In genomic region chr2:11743846-11744553, GRCh38 we compare ENCODE assay signal across 1 cellular context.
TF ChIP-seq lines count a peak whose summit lies in the region.

No MANE protein-coding gene starts in this region.

TF ChIP-seq in K562, 482 proteins besides CTCF, POLR2A, EP300 and RAD21 (continued from another document and continues in another):
- TF ChIP-seq HINFP (tag; conservative IDR thresholded peaks at IDR 0.05; ENCODE audit: low read depth), result no peak; the same call in 1 of the 2 replicates
- TF ChIP-seq ZNF217 (CRISPR knock-in tag; IDR thresholded peaks at IDR 0.05), result no peak
- TF ChIP-seq CREB3L1 (IDR thresholded peaks at IDR 0.05; ENCODE audit: borderline replicate concordance, low read depth), result no peak; the same call in 1 of the 2 replicates
- TF ChIP-seq U2AF1 (optimal IDR thresholded peaks at IDR 0.05; ENCODE audit: low read depth, low read length), result no peak
- no peak for TF ChIP-seq NR1H2 (CRISPR knock-in tag; IDR thresholded peaks at IDR 0.05)
- TF ChIP-seq ZNF232 (CRISPR knock-in tag; IDR thresholded peaks at IDR 0.05), result no peak
- TF ChIP-seq ZNF212 (CRISPR knock-in tag; IDR thresholded peaks at IDR 0.05), result no peak
- no peak for TF ChIP-seq ZNF436 (CRISPR knock-in tag; IDR thresholded peaks at IDR 0.05)
- peak; percentile 45 for TF ChIP-seq HDAC3 (IDR thresholded peaks at IDR 0.05; ENCODE audit: borderline replicate concordance, partially characterized antibody)
- TF ChIP-seq PHTF2 (CRISPR knock-in tag; IDR thresholded peaks at IDR 0.05), result no peak
- peak; percentile 97 for TF ChIP-seq NFE2 (IDR thresholded peaks at IDR 0.05; ENCODE audit: low read depth)
- no peak for TF ChIP-seq MXI1 (IDR thresholded peaks at IDR 0.05; ENCODE audit: low read depth, low read length)
- TF ChIP-seq ETS1 (conservative IDR thresholded peaks at IDR 0.05; ENCODE audit: control insufficient read depth, low read depth, low read length), result peak; percentile 66; the same call in 1 of the 2 replicates
- peak; percentile 57; the same call in 1 of the 2 replicates for TF ChIP-seq MITF (IDR thresholded peaks at IDR 0.05)
- TF ChIP-seq FOXO4 (CRISPR knock-in tag; IDR thresholded peaks at IDR 0.05), result no peak
- TF ChIP-seq ZNF57 (CRISPR knock-in tag; IDR thresholded peaks at IDR 0.05), result no peak
- no peak for TF ChIP-seq STAT5B (CRISPR knock-in tag; IDR thresholded peaks at IDR 0.05)
- TF ChIP-seq ZNF124 (CRISPR knock-in tag; IDR thresholded peaks at IDR 0.05), result no peak
- TF ChIP-seq ZNF766 (CRISPR knock-in tag; conservative IDR thresholded peaks at IDR 0.05), result peak; percentile 87
- no peak for TF ChIP-seq SIX5 (IDR thresholded peaks at IDR 0.05; ENCODE audit: borderline replicate concordance in 1 of 2, insufficient read depth in 1 of 2, low read depth in 1 of 2, low read length in 2 of 2)
- TF ChIP-seq ZNF609 (CRISPR knock-in tag; IDR thresholded peaks at IDR 0.05; ENCODE audit: borderline replicate concordance), result no peak
- TF ChIP-seq HOMEZ (CRISPR knock-in tag; IDR thresholded peaks at IDR 0.05), result no peak
- no peak for TF ChIP-seq ZNF507 (tag; conservative IDR thresholded peaks at IDR 0.05)
- 0 out of 2 replicates have a peak, but pooled peaks have one; percentile 35 for TF ChIP-seq DEAF1 (CRISPR knock-in tag; IDR thresholded peaks at IDR 0.05)
- TF ChIP-seq RNF2 (IDR thresholded peaks at IDR 0.05), result peak; percentile 98
- no peak for TF ChIP-seq NUFIP1 (IDR thresholded peaks at IDR 0.05; ENCODE audit: partially characterized antibody)
- TF ChIP-seq SRSF1 (IDR thresholded peaks at IDR 0.05; ENCODE audit: low read depth, low read length), result no peak
- TF ChIP-seq NR2F6 (CRISPR knock-in tag; IDR thresholded peaks at IDR 0.05), result no peak
- no peak for TF ChIP-seq ZNF444 (CRISPR knock-in tag; IDR thresholded peaks at IDR 0.05)
- no peak for TF ChIP-seq EZH2 (IDR thresholded peaks at IDR 0.05; ENCODE audit: borderline replicate concordance, low read depth, low read length)
- TF ChIP-seq SNRNP70 (optimal IDR thresholded peaks at IDR 0.05; ENCODE audit: low read depth, low read length), result no peak
- no peak for TF ChIP-seq MEF2A (IDR thresholded peaks at IDR 0.05; ENCODE audit: control insufficient read depth, low read depth, low read length)
- no peak for TF ChIP-seq DIDO1 (tag; IDR thresholded peaks at IDR 0.05; ENCODE audit: low read depth)
- TF ChIP-seq GATAD2A (IDR thresholded peaks at IDR 0.05), result peak; percentile 87; the same call in 1 of the 2 replicates
- peak; percentile 92 for TF ChIP-seq HMGN3 (IDR thresholded peaks at IDR 0.05; ENCODE audit: borderline replicate concordance, extremely low read depth, insufficient read length, low read depth, low read length)
- TF ChIP-seq FUS (optimal IDR thresholded peaks at IDR 0.05; ENCODE audit: low read depth, low read length), result no peak
- TF ChIP-seq OTX1 (CRISPR knock-in tag; IDR thresholded peaks at IDR 0.05), result no peak
- TF ChIP-seq NELFE (IDR thresholded peaks at IDR 0.05; ENCODE audit: insufficient read depth, insufficient read length), result no peak
- TF ChIP-seq ZNF79 (CRISPR knock-in tag; IDR thresholded peaks at IDR 0.05; ENCODE audit: low read depth), result no peak
- no peak for TF ChIP-seq KDM2B (CRISPR knock-in tag; IDR thresholded peaks at IDR 0.05)
- no peak for TF ChIP-seq MCM7 (IDR thresholded peaks at IDR 0.05)
- TF ChIP-seq CTCFL (IDR thresholded peaks at IDR 0.05; ENCODE audit: borderline replicate concordance, insufficient read depth, low read depth, low read length, poor library complexity, severe bottlenecking), result no peak
- TF ChIP-seq ZBTB33 (CRISPR knock-in tag; IDR thresholded peaks at IDR 0.05), result peak; percentile 82
- peak; percentile 100 for TF ChIP-seq ZNF121 (CRISPR knock-in tag; conservative IDR thresholded peaks at IDR 0.05)
